ENCODE assay signal across 8 cellular contexts in genomic region chr7:5429857-5430611, GRCh38. TPM values are rescaled to one million over a fixed set of nuclear protein-coding genes. Genes with fewer than 3 reads are reported as not detected.
DNase-seq lines count a peak whose midpoint lies in the region; ATAC-seq lines count a peak whose summit lies in the region.

No MANE protein-coding gene starts in this region.

- peaks cover 43% of the 10 kb centered on the region for H3K27me3 ChIP-seq in CD8-positive, alpha-beta memory T cell (ENCODE audit: insufficient read depth, low read length, poor library complexity, severe bottlenecking)
- H3K27me3 ChIP-seq in stomach smooth muscle (ENCODE audit: control insufficient read depth in 1 of 2, insufficient read depth in 2 of 2, low read length in 2 of 2): no peaks in the 10 kb centered on the region

- peaks cover 0 to 16% (median 7%) of the 10 kb centered on the region in 3 donors for H3K36me3 Mint-ChIP-seq in CD8-positive, alpha-beta memory T cell
- no peaks in the 10 kb centered on the region for H3K36me3 Mint-ChIP-seq in IgD-negative memory B cell

- CTCF ChIA-PET in CD8-positive, alpha-beta memory T cell (lab: Charles Lee): no interaction called here

- peaks cover 50 to 73% of the 10 kb centered on the region in 2 donors for H3K27me3 Mint-ChIP-seq in CD8-positive, alpha-beta memory T cell
- peaks cover 64% of the 10 kb centered on the region for H3K27me3 Mint-ChIP-seq in IgD-negative memory B cell

- H3K4me1 ChIP-seq in CD8-positive, alpha-beta memory T cell (ENCODE audit: insufficient read depth, low read length): peaks cover 29% of the 10 kb centered on the region
- H3K4me1 ChIP-seq in stomach smooth muscle (ENCODE audit: control insufficient read depth, insufficient read depth, low read length): peaks cover 35% of the 10 kb centered on the region

- peak overlapping the region; percentile 80 for H3K27ac ChIP-seq in CD8-positive, alpha-beta memory T cell (ENCODE audit: low read depth, low read length)
- peak overlapping the region; percentile 97 for H3K27ac ChIP-seq in stomach smooth muscle (ENCODE audit: low read length)

- H3K4me1 Mint-ChIP-seq in CD8-positive, alpha-beta memory T cell: peaks cover 16 to 37% (median 23%) of the 10 kb centered on the region in 3 donors
- H3K4me1 Mint-ChIP-seq in IgD-negative memory B cell: peaks cover 0 to 6% (median under 1%) of the 10 kb centered on the region in 3 donors

- ATAC-seq in GM18868 (IDR thresholded peaks at IDR 0.05; ENCODE audit: unreplicated experiment): no peak

- H3K4me3 ChIP-seq in CD8-positive, alpha-beta memory T cell (ENCODE audit: low read length): no peak overlapping the region
- peak overlapping the region; percentile 88 to 90 for H3K4me3 ChIP-seq in stomach smooth muscle (ENCODE audit: low read length in 2 of 2)

- H3K9ac ChIP-seq in stomach smooth muscle (ENCODE audit: low read length in 2 of 2): peak overlapping the region; percentile 77 to 84

- peak overlapping the region in 4 of 7 donors; percentile 32 to 65 (median 54) for H3K4me3 Mint-ChIP-seq in CD8-positive, alpha-beta memory T cell
- H3K4me3 Mint-ChIP-seq in IgD-negative memory B cell: peak overlapping the region in 3 of 4 donors; percentile 20 to 87 (median 72)

- H3K9me3 ChIP-seq in CD8-positive, alpha-beta memory T cell (ENCODE audit: low read length): no peaks in the 10 kb centered on the region
- H3K9me3 ChIP-seq in stomach smooth muscle (ENCODE audit: control insufficient read depth in 2 of 2, low read length in 2 of 2): peaks cover 0 to 5% of the 10 kb centered on the region in 2 donors

- H3K36me3 ChIP-seq in CD8-positive, alpha-beta memory T cell (ENCODE audit: insufficient read depth, low read length): no peaks in the 10 kb centered on the region
- H3K36me3 ChIP-seq in stomach smooth muscle (ENCODE audit: control insufficient read depth in 2 of 2, insufficient read depth in 2 of 2, low read length in 2 of 2): peaks cover 0 to 4% of the 10 kb centered on the region in 2 donors

- H3K9me3 Mint-ChIP-seq in CD8-positive, alpha-beta memory T cell: peaks cover 0 to 14% (median 2%) of the 10 kb centered on the region in 5 donors
- H3K9me3 Mint-ChIP-seq in IgD-negative memory B cell: peaks cover 4 to 6% (median 5%) of the 10 kb centered on the region in 3 donors

- H3K27ac Mint-ChIP-seq in CD8-positive, alpha-beta memory T cell: peak overlapping the region in 3 of 8 donors; percentile 68 to 84 (median 75)
- peak overlapping the region; percentile 78 to 94 (median 90) for H3K27ac Mint-ChIP-seq in IgD-negative memory B cell

- POLR2A ChIA-PET in CD8-positive, alpha-beta memory T cell (lab: Charles Lee): no interaction called here

- DNase-seq in CD8-positive, alpha-beta memory T cell: no peak
- DNase-seq in T47D (ENCODE audit: low read depth in 1 of 2, low spot score in 1 of 2) (peak; percentile 64 to 92), kidney tubule cell (ENCODE audit: low spot score) (peak; percentile 68), cerebellar nuclear complex (lab: John Stamatoyannopoulos, UW) (no peak), epidermal melanocyte (ENCODE audit: insufficient read length, low spot score) (no peak)

- in situ Hi-C loops in T47D (cut with HindIII; ENCODE audit: low pct_unique_long_range_greater_than_20kb, low sequenced_read_pairs): no loop called here

RNA-seq across cellular contexts. Expression of gene TNRC18, which starts 6.4 kb away (rescaled TPM):
- total RNA-seq in CD8-positive, alpha-beta memory T cell: 10 to 100 TPM; 44.7 to 47.4 TPM
- polyA plus RNA-seq in CD8-positive, alpha-beta memory T cell: 2.1 TPM
- polyA plus RNA-seq in IgD-negative memory B cell: 1.3 TPM

Comparison
In these comparisons a context has a peak if more than half of its experiments do, and no peak if none do; other contexts are left out.
1. DNase-seq: peak in T47D (2 of 2) and kidney tubule cell (single experiment); none in CD8-positive, alpha-beta memory T cell (0 of 5), cerebellar nuclear complex (0 of 2) and epidermal melanocyte (single experiment).